In the genomic region with DNA sequence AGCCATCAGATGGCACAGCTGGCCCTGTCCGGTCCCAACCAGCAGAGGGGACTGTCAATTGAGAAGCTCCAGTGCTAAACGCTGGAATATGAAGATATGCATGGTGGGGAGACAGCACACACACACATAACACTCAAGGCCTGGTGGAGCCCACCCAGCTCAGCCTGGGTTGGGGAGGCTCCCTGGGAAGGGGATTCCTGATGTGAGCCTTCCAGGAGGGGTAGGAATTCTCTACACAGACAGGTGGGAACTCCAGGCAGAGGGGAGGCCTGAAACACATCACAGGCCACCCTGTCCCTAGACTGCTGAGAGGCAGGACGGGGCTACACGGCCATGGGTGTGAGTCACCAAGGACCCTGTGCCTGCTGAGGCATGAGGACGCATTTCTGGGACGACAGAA, we compare ENCODE assay signal across 1 cellular context.
TF ChIP-seq lines count a peak whose summit lies in the region.

No MANE protein-coding gene starts in this region.

TF ChIP-seq in IMR-90, 13 proteins besides CTCF, POLR2A, EP300 and RAD21 (continued from another document):
- TF ChIP-seq, protein P1, sequence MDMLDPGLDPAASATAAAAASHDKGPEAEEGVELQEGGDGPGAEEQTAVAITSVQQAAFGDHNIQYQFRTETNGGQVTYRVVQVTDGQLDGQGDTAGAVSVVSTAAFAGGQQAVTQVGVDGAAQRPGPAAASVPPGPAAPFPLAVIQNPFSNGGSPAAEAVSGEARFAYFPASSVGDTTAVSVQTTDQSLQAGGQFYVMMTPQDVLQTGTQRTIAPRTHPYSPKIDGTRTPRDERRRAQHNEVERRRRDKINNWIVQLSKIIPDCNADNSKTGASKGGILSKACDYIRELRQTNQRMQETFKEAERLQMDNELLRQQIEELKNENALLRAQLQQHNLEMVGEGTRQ (IDR thresholded peaks at IDR 0.05; ENCODE audit: low read depth, low read length): no peak
- TF ChIP-seq, protein P2, sequence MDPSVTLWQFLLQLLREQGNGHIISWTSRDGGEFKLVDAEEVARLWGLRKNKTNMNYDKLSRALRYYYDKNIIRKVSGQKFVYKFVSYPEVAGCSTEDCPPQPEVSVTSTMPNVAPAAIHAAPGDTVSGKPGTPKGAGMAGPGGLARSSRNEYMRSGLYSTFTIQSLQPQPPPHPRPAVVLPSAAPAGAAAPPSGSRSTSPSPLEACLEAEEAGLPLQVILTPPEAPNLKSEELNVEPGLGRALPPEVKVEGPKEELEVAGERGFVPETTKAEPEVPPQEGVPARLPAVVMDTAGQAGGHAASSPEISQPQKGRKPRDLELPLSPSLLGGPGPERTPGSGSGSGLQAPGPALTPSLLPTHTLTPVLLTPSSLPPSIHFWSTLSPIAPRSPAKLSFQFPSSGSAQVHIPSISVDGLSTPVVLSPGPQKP (IDR thresholded peaks at IDR 0.05; ENCODE audit: borderline replicate concordance, low read depth, low read length): no peak
- TF ChIP-seq RFX5 (IDR thresholded peaks at IDR 0.05; ENCODE audit: low read depth, low read length) (no peak), SMC3 (IDR thresholded peaks at IDR 0.05; ENCODE audit: low read depth, low read length) (no peak), FOS (IDR thresholded peaks at IDR 0.05; ENCODE audit: low read depth, low read length) (no peak), CHD1 (IDR thresholded peaks at IDR 0.05; ENCODE audit: low read depth, low read length) (no peak), NFE2L2 (IDR thresholded peaks at IDR 0.05; ENCODE audit: low read depth, low read length) (no peak)
